In genomic region chr19:49339364-49340068, GRCh38 we compare ENCODE assay signal across 8 cellular contexts. TPM values are rescaled to one million over a fixed set of nuclear protein-coding genes. Genes with fewer than 3 reads are reported as not detected.
DNase-seq lines count a peak whose midpoint lies in the region; ATAC-seq and TF ChIP-seq lines count a peak whose summit lies in the region.

No MANE protein-coding gene starts in this region.

- H3K4me3 ChIP-seq in lower lobe of right lung = peak overlapping the region; percentile 60
- peak overlapping the region in 1 of 3 donors; percentile 28 for H3K4me3 ChIP-seq in thyroid gland (replicated peaks in 1 of 3)

- no peak overlapping the region for H3K27ac Mint-ChIP-seq in endothelial cell (ENCODE audit: unreplicated experiment)

- intact Hi-C loops in lower lobe of right lung (cut with DNase I) (no loop called here), thyroid gland (cut with DNase I) (no loop called here)

- H3K36me3 Mint-ChIP-seq in endothelial cell (ENCODE audit: low read depth, unreplicated experiment) = peaks cover 37% of the 10 kb centered on the region

- no peak overlapping the region for H3K4me3 Mint-ChIP-seq in endothelial cell (ENCODE audit: unreplicated experiment)

- H3K27me3 ChIP-seq in lower lobe of right lung (ENCODE audit: low read depth) (no peaks in the 10 kb centered on the region), thyroid gland (no peaks in the 10 kb centered on the region)

- peaks cover 48% of the 10 kb centered on the region for H3K4me1 Mint-ChIP-seq in endothelial cell (ENCODE audit: unreplicated experiment)

- ATAC-seq in lower lobe of right lung = peak; percentile 94 to 95
- ATAC-seq in HG02763 (IDR thresholded peaks at IDR 0.05; ENCODE audit: unreplicated experiment) = no peak

- peaks cover 36% of the 10 kb centered on the region for H3K4me1 ChIP-seq in lower lobe of right lung
- H3K4me1 ChIP-seq in thyroid gland = peaks cover 19 to 20% of the 10 kb centered on the region in 2 donors

- 6 to 28% methylated on average over 10 to 38 of the region's 45 CpGs for WGBS in thyroid gland, 2 donors

- peaks cover 32% of the 10 kb centered on the region for H3K27me3 Mint-ChIP-seq in endothelial cell (ENCODE audit: unreplicated experiment)

- H3K9me3 ChIP-seq in lower lobe of right lung = no peaks in the 10 kb centered on the region
- no peaks in the 10 kb centered on the region for H3K9me3 ChIP-seq in thyroid gland

- H3K36me3 ChIP-seq in lower lobe of right lung = peaks cover 37% of the 10 kb centered on the region
- H3K36me3 ChIP-seq in thyroid gland = peaks cover 4 to 7% of the 10 kb centered on the region in 2 donors

- no peaks in the 10 kb centered on the region for H3K9me3 Mint-ChIP-seq in endothelial cell (ENCODE audit: unreplicated experiment)

- peak; percentile 91 for DNase-seq in D341Med (ENCODE audit: low spot score)
- DNase-seq in NCI-H524 treated with DMSO at 0.1 percent for 48 hours (lab: John Stamatoyannopoulos, UW) = peak; percentile 38
- DNase-seq in endothelial cell (ENCODE audit: low spot score) = peak; percentile 73
- DNase-seq in lower lobe of right lung = peak; percentile 89
- DNase-seq in thyroid gland = peak; percentile 82 to 85
- DNase-seq in stimulated activated naive CD4-positive, alpha-beta T cell treated with Interleukin-2 at 50 U/mL for 16 hours (lab: John Stamatoyannopoulos, UW) = no peak
- DNase-seq in COLO668 (lab: John Stamatoyannopoulos, UW; ENCODE audit: unreplicated experiment) = no peak

- H3K27ac ChIP-seq in lower lobe of right lung (peak overlapping the region; percentile 87), thyroid gland (peak overlapping the region; percentile 58 to 81 (median 69))

- TF ChIP-seq POLR2A in thyroid gland (IDR thresholded peaks at IDR 0.05) = peak in 1 of 2 donors; percentile 53

- TF ChIP-seq CTCF in endothelial cell (IDR thresholded peaks at IDR 0.05; ENCODE audit: unreplicated experiment) = no peak
- no peak for TF ChIP-seq CTCF in lower lobe of right lung (IDR thresholded peaks at IDR 0.05)
- peak in 1 of 6 experiments; percentile 4 for TF ChIP-seq CTCF in thyroid gland (IDR thresholded peaks at IDR 0.05)

RNA-seq across cellular contexts. Expression of gene CD37, which starts 4.3 kb away (rescaled TPM):
- total RNA-seq in endothelial cell (ENCODE audit: unreplicated experiment) (not detected), lower lobe of right lung (175 TPM), thyroid gland (1 to 10 TPM; 2.1 to 9.7 (median 5.4) TPM)

RNA-seq across cellular contexts. Expression of gene SLC6A16, which starts 14.5 kb away (rescaled TPM):
- 4.0 TPM for total RNA-seq in endothelial cell (ENCODE audit: unreplicated experiment)
- total RNA-seq in lower lobe of right lung = 4.9 TPM
- total RNA-seq in thyroid gland = 1 to 10 TPM in 2 of 4 donors, under 1 TPM in 2; 0.24 to 7.8 (median 1.4) TPM

RNA-seq across cellular contexts. Expression of gene TEAD2, which starts 22.7 kb away (rescaled TPM):
- 167 TPM for total RNA-seq in endothelial cell (ENCODE audit: unreplicated experiment)
- total RNA-seq in lower lobe of right lung = 36.2 TPM
- total RNA-seq in thyroid gland = 10 to 100 TPM in 3 of 4 donors, 1 to 10 TPM in 1; 6.9 to 19.5 (median 13.7) TPM

RNA-seq across cellular contexts. Expression of gene DKKL1, which starts 24.2 kb away (rescaled TPM):
- total RNA-seq in endothelial cell (ENCODE audit: unreplicated experiment) (2.2 TPM), lower lobe of right lung (0.92 TPM), thyroid gland (1 to 10 TPM in 1 of 4 donors, not detected in 3; 1.3 TPM)

RNA-seq across cellular contexts. Expression of gene KASH5, which starts 48.5 kb away (rescaled TPM):
- 0.26 TPM for total RNA-seq in endothelial cell (ENCODE audit: unreplicated experiment)
- total RNA-seq in lower lobe of right lung = 3.1 TPM
- total RNA-seq in thyroid gland = 1 to 10 TPM in 1 of 4 donors, not detected in 3; 1.3 TPM

Comparison
In these comparisons a context has a peak if more than half of its experiments do, and no peak if none do; other contexts are left out.
1. DNase-seq: peak in D341Med (single experiment), NCI-H524 treated with DMSO at 0.1 percent for 48 hours (single experiment), endothelial cell (single experiment), lower lobe of right lung (single experiment) and thyroid gland (2 of 2); none in stimulated activated naive CD4-positive, alpha-beta T cell treated with Interleukin-2 at 50 U/mL for 16 hours (single experiment) and COLO668 (single experiment).
2. RNA of gene CD37, which starts 4.3 kb away (total RNA-seq): 175 TPM in lower lobe of right lung (single experiment); 2.1 to 9.7 TPM in thyroid gland and not detected in endothelial cell (single experiment); every median in the first group is over 10 times any median in the second.